In genomic region chr2:162018530-162018929, GRCh38 we compare ENCODE assay signal across 18 cellular contexts. TPM values are rescaled to one million over a fixed set of nuclear protein-coding genes. Genes with fewer than 3 reads are reported as not detected.
DNase-seq lines count a peak whose midpoint lies in the region; ATAC-seq and TF ChIP-seq lines count a peak whose summit lies in the region.
"Had no signal": no experiment of that assay in that cellular context is flagged by ENCODE, and none has a peak within 500 bp of the region (broad histone marks: within the 10 kb centered on the region; RNA-seq: fewer than 3 reads in every experiment).

No MANE protein-coding gene starts in this region.

- H3K4me1 ChIP-seq in DND-41 (ENCODE audit: insufficient read depth, low read length) = peaks cover 34% of the 10 kb centered on the region
- peaks cover 21% of the 10 kb centered on the region for H3K4me1 ChIP-seq in neural progenitor cell
- H3K4me1 ChIP-seq in SK-N-SH (ENCODE audit: control insufficient read depth in 1 of 2, insufficient read depth in 2 of 2, low read depth in 1 of 2, low read length in 1 of 2) = no peaks in the 10 kb centered on the region; a peak in 1 of 4 replicates
- H3K4me1 ChIP-seq: BLaER1 had no signal

- TF ChIP-seq RAD21 in SK-N-SH (IDR thresholded peaks at IDR 0.05; ENCODE audit: low read length) = no peak

- CTCF ChIA-PET in activated CD8-positive, alpha-beta memory T cell treated with anti-CD3 and anti-CD28 coated beads, Interleukin-2, amount 10 ng/mL, durations not matched to agents 7 days and 5 days (lab: Charles Lee) = interaction anchor here (1.1 kb wide), 1 partner anchor 107 kb away, joined by 3 read pairs; no protein-coding TSS in a partner anchor
- CTCF ChIA-PET in activated CD8-positive, alpha-beta T cell treated with anti-CD3 and anti-CD28 coated beads, Interleukin-2, amount 10 ng/mL, durations not matched to agents 7 days and 5 days (lab: Charles Lee) = interaction anchor here (1.3 to 1.5 kb wide), 2 partner anchors 11 to 72 kb away, joined by 3 to 5 read pairs; no protein-coding TSS in a partner anchor
- CTCF ChIA-PET in SK-N-SH (lab: Yijun Ruan, JAX) = no interaction called here

- no peak for DNase-seq in activated CD8-positive, alpha-beta memory T cell treated with anti-CD3 and anti-CD28 coated beads, Interleukin-2, amount 10 ng/mL, durations not matched to agents 7 days and 5 days
- no peak for DNase-seq in activated CD8-positive, alpha-beta memory T cell treated with anti-CD3 and anti-CD28 coated beads, Interleukin-2, amount 50 U/mL, for 48 hours
- DNase-seq in DND-41 (no peak), neural progenitor cell (ENCODE audit: low spot score) (no peak), SK-N-SH (no peak)
- DNase-seq in activated CD8-positive, alpha-beta T cell treated with anti-CD3 and anti-CD28 coated beads, Interleukin-2, amount 10 ng/mL, durations not matched to agents 7 days and 5 days = no peak
- DNase-seq: Kasumi-1, MG63, NCI-H1048, NCI-H1436 treated with DMSO at 0.1 percent for 48 hours, NCI-H2029, NCI-H2171 treated with DMSO at 0.1 percent for 48 hours, NCI-H446 treated with DMSO at 0.1 percent for 48 hours, Peyer's patch had no signal

- H3K9me3 ChIP-seq in DND-41 (ENCODE audit: insufficient read depth, low read length, severe bottlenecking) (no peaks in the 10 kb centered on the region), neural progenitor cell (ENCODE audit: low read depth) (no peaks in the 10 kb centered on the region), SK-N-SH (no peaks in the 10 kb centered on the region)
- H3K9me3 ChIP-seq: A549, BLaER1, MG63, Peyer's patch had no signal

- H3K9me3 Mint-ChIP-seq in activated CD8-positive, alpha-beta memory T cell treated with anti-CD3 and anti-CD28 coated beads, Interleukin-2, amount 10 ng/mL, durations not matched to agents 7 days and 5 days (ENCODE audit: low read depth) = no peaks in the 10 kb centered on the region
- H3K9me3 Mint-ChIP-seq in activated CD8-positive, alpha-beta T cell treated with anti-CD3 and anti-CD28 coated beads, Interleukin-2, amount 10 ng/mL, durations not matched to agents 7 days and 5 days (ENCODE audit: insufficient read depth) = no peaks in the 10 kb centered on the region
- no peaks in the 10 kb centered on the region for H3K9me3 Mint-ChIP-seq in neural progenitor cell
- H3K9me3 Mint-ChIP-seq: IgD-negative memory B cell had no signal

- no peaks in the 10 kb centered on the region for H3K27me3 ChIP-seq in DND-41 (ENCODE audit: insufficient read depth, low read length, poor library complexity)
- no peaks in the 10 kb centered on the region for H3K27me3 ChIP-seq in neural progenitor cell
- no peaks in the 10 kb centered on the region for H3K27me3 ChIP-seq in SK-N-SH (ENCODE audit: insufficient read depth)
- H3K27me3 ChIP-seq: BLaER1, MG63, Peyer's patch had no signal

- POLR2A ChIA-PET in activated CD8-positive, alpha-beta T cell treated with anti-CD3 and anti-CD28 coated beads, Interleukin-2, amount 10 ng/mL, durations not matched to agents 7 days and 5 days (lab: Charles Lee) = no interaction called here
- POLR2A ChIA-PET in SK-N-SH (lab: Yijun Ruan, JAX) = no interaction called here

- no peaks in the 10 kb centered on the region for H3K27me3 Mint-ChIP-seq in activated CD8-positive, alpha-beta memory T cell treated with anti-CD3 and anti-CD28 coated beads, Interleukin-2, amount 10 ng/mL, durations not matched to agents 7 days and 5 days
- H3K27me3 Mint-ChIP-seq in activated CD8-positive, alpha-beta T cell treated with anti-CD3 and anti-CD28 coated beads, Interleukin-2, amount 10 ng/mL, durations not matched to agents 7 days and 5 days (ENCODE audit: low read depth) = no peaks in the 10 kb centered on the region
- H3K27me3 Mint-ChIP-seq in neural progenitor cell (ENCODE audit: insufficient read depth, low read depth) = no peaks in the 10 kb centered on the region

- no peak overlapping the region for H3K4me2 ChIP-seq in DND-41 (ENCODE audit: insufficient read depth, low read length)
- H3K4me2 ChIP-seq in neural progenitor cell = no peak overlapping the region
- no peak overlapping the region for H3K4me2 ChIP-seq in SK-N-SH
- H3K4me2 ChIP-seq: A549, BLaER1 had no signal

- no peaks in the 10 kb centered on the region for H3K9me2 ChIP-seq in SK-N-SH

- no peak overlapping the region for H3K4me3 ChIP-seq in DND-41 (ENCODE audit: low read depth in 1 of 2, low read length in 2 of 2)
- H3K4me3 ChIP-seq in neural progenitor cell = no peak overlapping the region
- no peak overlapping the region for H3K4me3 ChIP-seq in SK-N-SH (ENCODE audit: low read depth in 2 of 2, low read length in 1 of 2)
- H3K4me3 ChIP-seq: A549, BLaER1, MG63, Peyer's patch had no signal

- peak overlapping the region; percentile 44 for H3K27ac Mint-ChIP-seq in activated CD8-positive, alpha-beta memory T cell treated with anti-CD3 and anti-CD28 coated beads, Interleukin-2, amount 10 ng/mL, durations not matched to agents 7 days and 5 days
- H3K27ac Mint-ChIP-seq in activated CD8-positive, alpha-beta T cell treated with anti-CD3 and anti-CD28 coated beads, Interleukin-2, amount 10 ng/mL, durations not matched to agents 7 days and 5 days = peak overlapping the region; percentile 4
- no peak overlapping the region for H3K27ac Mint-ChIP-seq in neural progenitor cell
- H3K27ac Mint-ChIP-seq: IgD-negative memory B cell had no signal

- peak; percentile 52 for ATAC-seq in activated CD8-positive, alpha-beta memory T cell treated with anti-CD3 and anti-CD28 coated beads, Interleukin-2, amount 10 ng/mL, durations not matched to agents 7 days and 5 days
- no peak for ATAC-seq in DND-41 (ENCODE audit: insufficient read depth, low read depth)
- no peak for ATAC-seq in activated CD8-positive, alpha-beta T cell treated with anti-CD3 and anti-CD28 coated beads, Interleukin-2, amount 10 ng/mL, durations not matched to agents 7 days and 5 days
- no peak for ATAC-seq in HG02885 (IDR thresholded peaks at IDR 0.05; ENCODE audit: poor library complexity, unreplicated experiment)
- ATAC-seq: A549 had no signal

- peak overlapping the region; percentile 32; the same call in 1 of the 2 replicates for H3K27ac ChIP-seq in DND-41 (ENCODE audit: low read length)
- no peak overlapping the region for H3K27ac ChIP-seq in neural progenitor cell
- H3K27ac ChIP-seq in SK-N-SH (ENCODE audit: low read depth in 2 of 2, low read length in 1 of 2) = no peak overlapping the region
- H3K27ac ChIP-seq: A549, BLaER1, Peyer's patch had no signal

- TF ChIP-seq EP300 in SK-N-SH (IDR thresholded peaks at IDR 0.05; ENCODE audit: borderline replicate concordance in 1 of 2, low read depth in 1 of 2, low read length in 1 of 2) = no peak

- TF ChIP-seq CTCF in DND-41 (IDR thresholded peaks at IDR 0.05; ENCODE audit: borderline replicate concordance, extremely low read depth, low read length, poor library complexity, severe bottlenecking) = no peak
- TF ChIP-seq CTCF in neural progenitor cell (IDR thresholded peaks at IDR 0.05) = no peak
- no peak for TF ChIP-seq CTCF in SK-N-SH (IDR thresholded peaks at IDR 0.05)

- H3F3A ChIP-seq in neural progenitor cell (ENCODE audit: low read depth) (no peaks in the 10 kb centered on the region), SK-N-SH (replicated peaks; ENCODE audit: insufficient read depth) (no peaks in the 10 kb centered on the region)

- H3K4me3 Mint-ChIP-seq in activated CD8-positive, alpha-beta memory T cell treated with anti-CD3 and anti-CD28 coated beads, Interleukin-2, amount 10 ng/mL, durations not matched to agents 7 days and 5 days = no peak overlapping the region
- H3K4me3 Mint-ChIP-seq in activated CD8-positive, alpha-beta T cell treated with anti-CD3 and anti-CD28 coated beads, Interleukin-2, amount 10 ng/mL, durations not matched to agents 7 days and 5 days = no peak overlapping the region
- H3K4me3 Mint-ChIP-seq in neural progenitor cell = no peak overlapping the region
- H3K4me3 Mint-ChIP-seq: IgD-negative memory B cell had no signal

- H3K4me1 Mint-ChIP-seq in activated CD8-positive, alpha-beta memory T cell treated with anti-CD3 and anti-CD28 coated beads, Interleukin-2, amount 10 ng/mL, durations not matched to agents 7 days and 5 days = peaks cover 39% of the 10 kb centered on the region
- peaks cover 61% of the 10 kb centered on the region for H3K4me1 Mint-ChIP-seq in activated CD8-positive, alpha-beta T cell treated with anti-CD3 and anti-CD28 coated beads, Interleukin-2, amount 10 ng/mL, durations not matched to agents 7 days and 5 days (ENCODE audit: low read depth)
- peaks cover 24% of the 10 kb centered on the region for H3K4me1 Mint-ChIP-seq in neural progenitor cell

- peaks cover 82% of the 10 kb centered on the region for H3K36me3 Mint-ChIP-seq in activated CD8-positive, alpha-beta memory T cell treated with anti-CD3 and anti-CD28 coated beads, Interleukin-2, amount 10 ng/mL, durations not matched to agents 7 days and 5 days
- peaks cover 95% of the 10 kb centered on the region for H3K36me3 Mint-ChIP-seq in activated CD8-positive, alpha-beta T cell treated with anti-CD3 and anti-CD28 coated beads, Interleukin-2, amount 10 ng/mL, durations not matched to agents 7 days and 5 days (ENCODE audit: low read depth)
- H3K36me3 Mint-ChIP-seq in neural progenitor cell = no peaks in the 10 kb centered on the region
- H3K36me3 Mint-ChIP-seq: IgD-negative memory B cell had no signal

- WGBS in SK-N-SH (ENCODE audit: low lambda C conversion rate) = 71% methylated on average over 8 of the region's 8 CpGs

- H2AFZ ChIP-seq in DND-41 (ENCODE audit: low read depth, low read length) (no peak overlapping the region), neural progenitor cell (replicated peaks) (peak overlapping the region; percentile 51), SK-N-SH (ENCODE audit: low read depth) (no peak overlapping the region)

- H3K9ac ChIP-seq in DND-41 (ENCODE audit: low read depth, low read length) = no peak overlapping the region
- no peak overlapping the region for H3K9ac ChIP-seq in neural progenitor cell
- no peak overlapping the region for H3K9ac ChIP-seq in SK-N-SH
- H3K9ac ChIP-seq: BLaER1 had no signal

- no peaks in the 10 kb centered on the region for H4K20me1 ChIP-seq in DND-41 (ENCODE audit: insufficient read depth, low read length)
- no peaks in the 10 kb centered on the region for H4K20me1 ChIP-seq in neural progenitor cell (ENCODE audit: low read depth)
- no peaks in the 10 kb centered on the region for H4K20me1 ChIP-seq in SK-N-SH (ENCODE audit: insufficient read depth)
- H4K20me1 ChIP-seq: BLaER1 had no signal

- H3K79me2 ChIP-seq in DND-41 (ENCODE audit: insufficient read depth, low read length) = no peaks in the 10 kb centered on the region
- no peaks in the 10 kb centered on the region for H3K79me2 ChIP-seq in neural progenitor cell (ENCODE audit: low read depth)
- no peaks in the 10 kb centered on the region for H3K79me2 ChIP-seq in SK-N-SH (ENCODE audit: insufficient read depth)

- peaks cover 92% of the 10 kb centered on the region for H3K36me3 ChIP-seq in DND-41 (ENCODE audit: insufficient read depth, low read length)
- H3K36me3 ChIP-seq in neural progenitor cell = no peaks in the 10 kb centered on the region
- H3K36me3 ChIP-seq in SK-N-SH (replicated peaks in 1 of 2; ENCODE audit: control insufficient read depth in 1 of 2, insufficient read depth in 2 of 2, low read length in 1 of 2) = no peaks in the 10 kb centered on the region
- H3K36me3 ChIP-seq: BLaER1, MG63 had no signal

RNA-seq across cellular contexts. Expression of gene DPP4, which starts 55.5 kb away (rescaled TPM):
- total RNA-seq in activated CD8-positive, alpha-beta memory T cell treated with anti-CD3 and anti-CD28 coated beads, Interleukin-2, amount 10 ng/mL, durations not matched to agents 7 days and 5 days = 100 to 1,000 TPM; 106 to 115 TPM
- total RNA-seq in activated CD8-positive, alpha-beta T cell treated with anti-CD3 and anti-CD28 coated beads, Interleukin-2, amount 10 ng/mL, durations not matched to agents 7 days and 5 days = 100 to 1,000 TPM; 158 TPM
- 0.12 and 0.49 TPM in 2 replicates for total RNA-seq in neural progenitor cell (ENCODE audit: low replicate concordance)
- 4.8 and 5.0 TPM in 2 replicates for polyA plus RNA-seq in SK-N-SH (2012; rRNA removed)
- polyA plus RNA-seq in SK-N-SH (2012; cell fraction: cytosol; rRNA removed) = 6.3 and 6.7 TPM in 2 replicates
- polyA plus RNA-seq in SK-N-SH (2012; cell fraction: nucleus; rRNA removed) = 1.8 and 4.1 TPM in 2 replicates

Comparison
In these comparisons a context has a peak if more than half of its experiments do, and no peak if none do; other contexts are left out.
1. RNA of gene DPP4, which starts 55.5 kb away (total RNA-seq): 158 TPM in activated CD8-positive, alpha-beta T cell treated with anti-CD3 and anti-CD28 coated beads, Interleukin-2, amount 10 ng/mL, durations not matched to agents 7 days and 5 days and 106 to 115 TPM in activated CD8-positive, alpha-beta memory T cell treated with anti-CD3 and anti-CD28 coated beads, Interleukin-2, amount 10 ng/mL, durations not matched to agents 7 days and 5 days; 0.12 to 0.49 TPM in neural progenitor cell; every median in the first group is over 10 times any median in the second.